Comparison of ENCODE assay signal across 14 cellular contexts in the genomic region with DNA sequence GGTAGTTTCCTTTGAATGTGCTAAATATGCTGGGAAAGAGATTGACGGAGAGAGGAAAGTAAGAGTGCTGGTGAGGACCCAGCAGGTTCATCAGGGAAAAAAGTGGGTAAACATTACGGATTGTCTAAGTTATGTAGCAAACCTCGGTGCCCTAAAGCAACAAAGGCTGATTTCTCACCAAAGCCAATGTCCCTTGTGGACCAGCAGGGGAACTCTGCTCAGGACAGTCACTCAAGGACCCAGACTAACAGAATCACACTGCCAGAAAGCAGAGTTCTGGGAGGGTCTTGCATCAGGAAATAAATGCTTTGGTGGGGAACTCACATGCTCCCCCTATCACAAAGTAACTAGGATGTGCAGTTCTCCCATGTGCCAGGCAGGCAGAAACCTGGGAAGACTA. TPM values are rescaled to one million over a fixed set of nuclear protein-coding genes. Genes with fewer than 3 reads are reported as not detected.
A peak's percentile ranks its signal among the peaks of the same experiment; 100 is the strongest.
DNase-seq lines count a peak whose midpoint lies in the region; ATAC-seq and TF ChIP-seq lines count a peak whose summit lies in the region.
"Had no signal": no experiment of that assay in that cellular context is flagged by ENCODE, and none has a peak within 500 bp of the region (broad histone marks: within the 10 kb centered on the region; RNA-seq: fewer than 3 reads in every experiment).

No MANE protein-coding gene starts in this region.

- H3K4me3 Mint-ChIP-seq in activated CD4-positive, alpha-beta T cell treated with anti-CD3 and anti-CD28 coated beads, Interleukin-2, amount 10 ng/mL, durations not matched to agents 24 days and 14 days: peak overlapping the region; percentile 86
- peak overlapping the region; percentile 91 for H3K4me3 Mint-ChIP-seq in activated naive CD8-positive, alpha-beta T cell
- peak overlapping the region; percentile 61 for H3K4me3 Mint-ChIP-seq in neural crest cell

- no peak for DNase-seq in activated CD4-positive, alpha-beta T cell treated with anti-CD3 and anti-CD28 coated beads, Interleukin-2, amount 10 ng/mL, durations not matched to agents 24 days and 14 days
- no peak for DNase-seq in activated CD4-positive, alpha-beta T cell treated with anti-CD3 and anti-CD28 coated beads for 48 hours
- DNase-seq in HL-60 (ENCODE audit: low read depth in 1 of 2, low spot score in 1 of 2) (peak in 1 of 2 experiments; percentile 43), neural crest cell (ENCODE audit: low read depth, low spot score) (no peak), sciatic nerve (ENCODE audit: low spot score) (no peak), midbrain (lab: John Stamatoyannopoulos, UW) (no peak)
- DNase-seq: activated CD4-positive, alpha-beta T cell treated with anti-CD3 and anti-CD28 coated beads for 4 hours; DND-41; NCI-H1417 treated with DMSO at 0.1 percent for 48 hours; NCI-H82; stimulated activated CD4-positive, alpha-beta T cell treated with anti-CD3 and anti-CD28 coated beads, Interleukin-4, amount 100 ng/mL, for 1 hour had no signal

- no peaks in the 10 kb centered on the region for H3K27me3 Mint-ChIP-seq in activated CD4-positive, alpha-beta T cell treated with anti-CD3 and anti-CD28 coated beads, Interleukin-2, amount 10 ng/mL, durations not matched to agents 24 days and 14 days
- no peaks in the 10 kb centered on the region for H3K27me3 Mint-ChIP-seq in activated naive CD8-positive, alpha-beta T cell
- peaks cover 17% of the 10 kb centered on the region for H3K27me3 Mint-ChIP-seq in neural crest cell (ENCODE audit: low read depth)

- no peak for ATAC-seq in GM19455 (IDR thresholded peaks at IDR 0.05; ENCODE audit: unreplicated experiment)
- ATAC-seq in sciatic nerve: no peak

- intact Hi-C loops in activated CD4-positive, alpha-beta T cell treated with anti-CD3 and anti-CD28 coated beads, Interleukin-2, amount 10 ng/mL, durations not matched to agents 24 days and 14 days (cut with micrococcal nuclease): loop anchor here (5.0 kb wide), 1 partner anchor 39 kb away; a partner anchor contains a TSS
- intact Hi-C loops in sciatic nerve (cut with DNase I): no loop called here

- H3K27me3 ChIP-seq in HL-60 (ENCODE audit: insufficient read depth, poor library complexity, severe bottlenecking): no peaks in the 10 kb centered on the region
- H3K27me3 ChIP-seq: SJCRH30 had no signal

- peak overlapping the region; percentile 75 for H3K27ac ChIP-seq in HL-60 (replicated peaks)
- H3K27ac ChIP-seq: SJCRH30 had no signal

- peaks cover 79% of the 10 kb centered on the region for H3K4me1 Mint-ChIP-seq in activated CD4-positive, alpha-beta T cell treated with anti-CD3 and anti-CD28 coated beads, Interleukin-2, amount 10 ng/mL, durations not matched to agents 24 days and 14 days
- peaks cover 86% of the 10 kb centered on the region for H3K4me1 Mint-ChIP-seq in activated naive CD8-positive, alpha-beta T cell (ENCODE audit: low read depth)
- H3K4me1 Mint-ChIP-seq in neural crest cell: peaks cover 66% of the 10 kb centered on the region

- TF ChIP-seq CTCF in HL-60 (IDR thresholded peaks at IDR 0.05; ENCODE audit: insufficient read depth, low read length): peak; percentile 16
- TF ChIP-seq CTCF in neural crest cell (conservative IDR thresholded peaks at IDR 0.05): peak; percentile 23

- no peak overlapping the region for H3K4me3 ChIP-seq in HL-60 (replicated peaks; ENCODE audit: insufficient read depth, low read length)
- H3K4me3 ChIP-seq: SJCRH30 had no signal

- peak overlapping the region; percentile 65 for H3K27ac Mint-ChIP-seq in activated CD4-positive, alpha-beta T cell treated with anti-CD3 and anti-CD28 coated beads, Interleukin-2, amount 10 ng/mL, durations not matched to agents 24 days and 14 days
- peak overlapping the region; percentile 93 for H3K27ac Mint-ChIP-seq in activated naive CD8-positive, alpha-beta T cell
- peak overlapping the region; percentile 79 for H3K27ac Mint-ChIP-seq in neural crest cell (ENCODE audit: unreplicated experiment)

- no peaks in the 10 kb centered on the region for H3K9me3 Mint-ChIP-seq in activated CD4-positive, alpha-beta T cell treated with anti-CD3 and anti-CD28 coated beads, Interleukin-2, amount 10 ng/mL, durations not matched to agents 24 days and 14 days
- H3K9me3 Mint-ChIP-seq in activated naive CD8-positive, alpha-beta T cell (ENCODE audit: low read depth): no peaks in the 10 kb centered on the region
- no peaks in the 10 kb centered on the region for H3K9me3 Mint-ChIP-seq in neural crest cell

- peaks cover 25% of the 10 kb centered on the region for H3K36me3 Mint-ChIP-seq in activated CD4-positive, alpha-beta T cell treated with anti-CD3 and anti-CD28 coated beads, Interleukin-2, amount 10 ng/mL, durations not matched to agents 24 days and 14 days (ENCODE audit: low read depth)
- H3K36me3 Mint-ChIP-seq in activated naive CD8-positive, alpha-beta T cell: no peaks in the 10 kb centered on the region
- H3K36me3 Mint-ChIP-seq in neural crest cell (ENCODE audit: low read depth): no peaks in the 10 kb centered on the region

RNA-seq across cellular contexts. Expression of a gene that starts 1.7 kb away (rescaled TPM):
- total RNA-seq in activated CD4-positive, alpha-beta T cell treated with anti-CD3 and anti-CD28 coated beads, Interleukin-2, amount 10 ng/mL, durations not matched to agents 24 days and 14 days: 50.0 and 51.5 TPM in 2 replicates
- 7.6 and 8.6 TPM in 2 replicates for total RNA-seq in neural crest cell
- 4.1 TPM for total RNA-seq in sciatic nerve

RNA-seq across cellular contexts. Expression of a gene that starts 38.8 kb away (rescaled TPM):
- total RNA-seq in activated CD4-positive, alpha-beta T cell treated with anti-CD3 and anti-CD28 coated beads, Interleukin-2, amount 10 ng/mL, durations not matched to agents 24 days and 14 days: 193 and 196 TPM in 2 replicates
- 1.2 and 1.4 TPM in 2 replicates for total RNA-seq in neural crest cell
- total RNA-seq in sciatic nerve: 53.0 TPM

Comparison
In these comparisons a context has a peak if more than half of its experiments do, and no peak if none do; other contexts are left out.
1. RNA of a gene that starts 38.8 kb away (total RNA-seq): 193 to 196 TPM in activated CD4-positive, alpha-beta T cell treated with anti-CD3 and anti-CD28 coated beads, Interleukin-2, amount 10 ng/mL, durations not matched to agents 24 days and 14 days and 53.0 TPM in sciatic nerve (single experiment); 1.2 to 1.4 TPM in neural crest cell; every median in the first group is over 10 times any median in the second.
2. Peak in every context shown above with its lines, with median percentiles within 50 percentile points of each other: H3K27ac Mint-ChIP-seq and H3K4me3 Mint-ChIP-seq.